ENCODE assay signal across 6 cellular contexts in the genomic region with DNA sequence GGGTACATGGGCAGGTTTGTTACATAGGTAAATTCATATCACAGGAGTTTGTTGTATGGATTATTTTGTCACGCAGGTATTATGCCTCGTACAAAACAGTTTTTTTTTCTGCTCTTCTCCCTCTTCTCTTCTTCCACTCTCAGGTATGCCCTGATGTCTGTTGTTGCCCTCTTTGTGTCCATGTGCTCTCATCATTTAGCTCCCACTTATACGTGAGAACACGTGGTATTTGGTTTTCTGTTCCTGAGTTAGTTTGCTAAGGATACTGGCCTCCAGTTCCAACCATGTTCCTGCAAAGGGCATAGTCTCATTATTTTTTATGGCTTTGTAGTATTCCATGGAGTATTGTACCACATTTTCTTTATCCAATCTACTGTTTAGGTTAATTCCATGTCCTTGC.
"Had no signal": no experiment of that assay in that cellular context is flagged by ENCODE, and none has a peak within 500 bp of the region (broad histone marks: within the 10 kb centered on the region; RNA-seq: fewer than 3 reads in every experiment).

No MANE protein-coding gene starts in this region.

- H3K27ac Mint-ChIP-seq: HFFc6 had no signal

- H3K4me3 Mint-ChIP-seq: HFFc6 had no signal

- H3K27ac ChIP-seq: GM23248, HL-60 had no signal

- H3K9me3 Mint-ChIP-seq: HFFc6 had no signal

- DNase-seq: GM23248, GOT3, H7, HFFc6, IMR-90 had no signal
